Comparison of ENCODE assay signal across 1 cellular context in the genomic region with DNA sequence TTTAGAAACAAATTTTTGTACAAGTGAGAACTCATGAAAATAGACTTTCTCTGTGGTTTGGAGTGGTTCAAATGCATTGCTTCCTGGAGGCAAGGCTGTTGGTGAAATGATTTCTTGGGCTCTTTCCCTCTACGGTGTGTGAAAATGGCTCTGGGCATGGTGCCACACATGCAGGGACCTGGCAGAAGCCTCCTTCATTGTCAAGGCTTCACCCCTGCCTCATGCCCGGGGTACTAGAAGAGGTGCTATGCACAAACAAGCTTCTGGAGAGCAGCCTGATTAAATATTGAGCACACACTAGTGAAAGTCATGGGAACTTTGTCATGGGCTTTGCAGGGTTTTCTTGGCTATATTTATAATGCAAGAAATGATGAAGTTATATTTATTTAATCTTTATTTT.
TF ChIP-seq lines count a peak whose summit lies in the region.

No MANE protein-coding gene starts in this region.

TF ChIP-seq in WTC11, 78 proteins besides CTCF, POLR2A, EP300 and RAD21 (continued from another document):
- TF ChIP-seq, protein P1, sequence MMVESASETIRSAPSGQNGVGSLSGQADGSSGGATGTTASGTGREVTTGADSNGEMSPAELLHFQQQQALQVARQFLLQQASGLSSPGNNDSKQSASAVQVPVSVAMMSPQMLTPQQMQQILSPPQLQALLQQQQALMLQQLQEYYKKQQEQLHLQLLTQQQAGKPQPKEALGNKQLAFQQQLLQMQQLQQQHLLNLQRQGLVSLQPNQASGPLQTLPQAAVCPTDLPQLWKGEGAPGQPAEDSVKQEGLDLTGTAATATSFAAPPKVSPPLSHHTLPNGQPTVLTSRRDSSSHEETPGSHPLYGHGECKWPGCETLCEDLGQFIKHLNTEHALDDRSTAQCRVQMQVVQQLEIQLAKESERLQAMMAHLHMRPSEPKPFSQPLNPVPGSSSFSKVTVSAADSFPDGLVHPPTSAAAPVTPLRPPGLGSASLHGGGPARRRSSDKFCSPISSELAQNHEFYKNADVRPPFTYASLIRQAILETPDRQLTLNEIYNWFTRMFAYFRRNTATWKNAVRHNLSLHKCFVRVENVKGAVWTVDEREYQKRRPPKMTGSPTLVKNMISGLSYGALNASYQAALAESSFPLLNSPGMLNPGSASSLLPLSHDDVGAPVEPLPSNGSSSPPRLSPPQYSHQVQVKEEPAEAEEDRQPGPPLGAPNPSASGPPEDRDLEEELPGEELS (CRISPR knock-in tag; IDR thresholded peaks at IDR 0.05), result no peak
- TF ChIP-seq, protein P2, sequence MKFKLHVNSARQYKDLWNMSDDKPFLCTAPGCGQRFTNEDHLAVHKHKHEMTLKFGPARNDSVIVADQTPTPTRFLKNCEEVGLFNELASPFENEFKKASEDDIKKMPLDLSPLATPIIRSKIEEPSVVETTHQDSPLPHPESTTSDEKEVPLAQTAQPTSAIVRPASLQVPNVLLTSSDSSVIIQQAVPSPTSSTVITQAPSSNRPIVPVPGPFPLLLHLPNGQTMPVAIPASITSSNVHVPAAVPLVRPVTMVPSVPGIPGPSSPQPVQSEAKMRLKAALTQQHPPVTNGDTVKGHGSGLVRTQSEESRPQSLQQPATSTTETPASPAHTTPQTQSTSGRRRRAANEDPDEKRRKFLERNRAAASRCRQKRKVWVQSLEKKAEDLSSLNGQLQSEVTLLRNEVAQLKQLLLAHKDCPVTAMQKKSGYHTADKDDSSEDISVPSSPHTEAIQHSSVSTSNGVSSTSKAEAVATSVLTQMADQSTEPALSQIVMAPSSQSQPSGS (CRISPR knock-in tag; IDR thresholded peaks at IDR 0.05; ENCODE audit: borderline replicate concordance, low read depth), result no peak
- TF ChIP-seq EMX1 (CRISPR knock-in tag; IDR thresholded peaks at IDR 0.05) (no peak), GABPB1 (CRISPR knock-in tag; IDR thresholded peaks at IDR 0.05) (no peak)
